In the genomic region with DNA sequence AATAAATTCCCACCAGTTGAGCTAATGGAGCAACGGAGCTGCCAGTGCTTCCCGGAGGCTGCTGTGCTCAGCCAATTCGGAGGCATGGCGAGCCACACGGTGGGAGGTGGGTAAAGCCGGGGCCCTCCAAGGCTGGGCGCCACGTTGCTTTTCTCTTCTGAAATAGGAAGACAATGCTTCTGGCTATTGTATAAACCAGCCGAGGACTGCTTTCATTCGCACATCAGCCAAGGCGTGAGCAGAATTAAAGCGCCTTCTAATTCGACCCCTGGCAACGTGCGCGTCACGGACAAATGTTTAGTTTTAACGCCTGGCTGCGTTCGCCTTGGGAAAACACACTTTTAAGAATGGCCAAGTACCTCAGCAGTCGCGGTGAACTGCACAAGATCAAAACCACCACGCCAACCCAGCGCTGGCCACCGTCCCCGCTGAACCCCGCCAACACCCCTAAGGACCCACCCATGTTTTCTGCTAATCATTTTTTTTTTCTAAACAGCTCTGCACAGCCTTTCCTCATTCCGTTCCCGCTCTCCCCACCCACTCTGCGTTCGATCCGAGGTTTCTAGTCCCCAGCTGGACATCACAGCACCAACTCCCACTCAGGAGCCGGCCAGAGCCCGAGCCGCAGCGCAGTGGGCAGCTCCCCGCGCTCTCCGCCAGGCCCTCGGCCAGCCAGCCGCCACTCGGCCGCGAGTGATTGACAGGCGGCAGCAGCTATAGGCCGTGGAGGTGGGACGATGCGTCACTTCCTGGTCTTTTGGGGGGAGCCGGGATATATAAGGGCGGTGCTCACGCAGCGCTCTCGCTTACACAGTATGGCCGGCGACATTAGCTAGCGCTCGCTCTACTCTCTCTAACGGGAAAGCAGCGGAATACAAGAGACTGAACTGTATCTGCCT, we compare ENCODE assay signal across 1 cellular context.
TF ChIP-seq lines count a peak whose summit lies in the region.

A gene (plus strand): TSS at position 805 of the 899 bp plus-strand sequence. CDS start 321 bp downstream, outside the sequence.

TF ChIP-seq in HEK293, 187 proteins besides CTCF, POLR2A, EP300 and RAD21 (continued from another document):
- TF ChIP-seq, protein P1, sequence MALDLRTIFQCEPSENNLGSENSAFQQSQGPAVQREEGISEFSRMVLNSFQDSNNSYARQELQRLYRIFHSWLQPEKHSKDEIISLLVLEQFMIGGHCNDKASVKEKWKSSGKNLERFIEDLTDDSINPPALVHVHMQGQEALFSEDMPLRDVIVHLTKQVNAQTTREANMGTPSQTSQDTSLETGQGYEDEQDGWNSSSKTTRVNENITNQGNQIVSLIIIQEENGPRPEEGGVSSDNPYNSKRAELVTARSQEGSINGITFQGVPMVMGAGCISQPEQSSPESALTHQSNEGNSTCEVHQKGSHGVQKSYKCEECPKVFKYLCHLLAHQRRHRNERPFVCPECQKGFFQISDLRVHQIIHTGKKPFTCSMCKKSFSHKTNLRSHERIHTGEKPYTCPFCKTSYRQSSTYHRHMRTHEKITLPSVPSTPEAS (tag by site-specific recombination; IDR thresholded peaks at IDR 0.05), result peak; percentile 50
- TF ChIP-seq ZNF157 (tag by site-specific recombination; IDR thresholded peaks at IDR 0.05) (no peak), KLF10 (tag by site-specific recombination; IDR thresholded peaks at IDR 0.05) (peak; percentile 24; the same call in 1 of the 2 replicates), ZNF2 (tag by site-specific recombination; IDR thresholded peaks at IDR 0.05) (peak; percentile 91), ZNF660 (tag by site-specific recombination; IDR thresholded peaks at IDR 0.05) (peak; percentile 88)
- TF ChIP-seq, protein P2, sequence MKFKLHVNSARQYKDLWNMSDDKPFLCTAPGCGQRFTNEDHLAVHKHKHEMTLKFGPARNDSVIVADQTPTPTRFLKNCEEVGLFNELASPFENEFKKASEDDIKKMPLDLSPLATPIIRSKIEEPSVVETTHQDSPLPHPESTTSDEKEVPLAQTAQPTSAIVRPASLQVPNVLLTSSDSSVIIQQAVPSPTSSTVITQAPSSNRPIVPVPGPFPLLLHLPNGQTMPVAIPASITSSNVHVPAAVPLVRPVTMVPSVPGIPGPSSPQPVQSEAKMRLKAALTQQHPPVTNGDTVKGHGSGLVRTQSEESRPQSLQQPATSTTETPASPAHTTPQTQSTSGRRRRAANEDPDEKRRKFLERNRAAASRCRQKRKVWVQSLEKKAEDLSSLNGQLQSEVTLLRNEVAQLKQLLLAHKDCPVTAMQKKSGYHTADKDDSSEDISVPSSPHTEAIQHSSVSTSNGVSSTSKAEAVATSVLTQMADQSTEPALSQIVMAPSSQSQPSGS (tag by site-specific recombination; IDR thresholded peaks at IDR 0.05; ENCODE audit: low read depth), result no peak
TF ChIP-seq in HEK293: peak in this region for 72.
